1 cellular context compared by ENCODE assay signal in the genomic region with DNA sequence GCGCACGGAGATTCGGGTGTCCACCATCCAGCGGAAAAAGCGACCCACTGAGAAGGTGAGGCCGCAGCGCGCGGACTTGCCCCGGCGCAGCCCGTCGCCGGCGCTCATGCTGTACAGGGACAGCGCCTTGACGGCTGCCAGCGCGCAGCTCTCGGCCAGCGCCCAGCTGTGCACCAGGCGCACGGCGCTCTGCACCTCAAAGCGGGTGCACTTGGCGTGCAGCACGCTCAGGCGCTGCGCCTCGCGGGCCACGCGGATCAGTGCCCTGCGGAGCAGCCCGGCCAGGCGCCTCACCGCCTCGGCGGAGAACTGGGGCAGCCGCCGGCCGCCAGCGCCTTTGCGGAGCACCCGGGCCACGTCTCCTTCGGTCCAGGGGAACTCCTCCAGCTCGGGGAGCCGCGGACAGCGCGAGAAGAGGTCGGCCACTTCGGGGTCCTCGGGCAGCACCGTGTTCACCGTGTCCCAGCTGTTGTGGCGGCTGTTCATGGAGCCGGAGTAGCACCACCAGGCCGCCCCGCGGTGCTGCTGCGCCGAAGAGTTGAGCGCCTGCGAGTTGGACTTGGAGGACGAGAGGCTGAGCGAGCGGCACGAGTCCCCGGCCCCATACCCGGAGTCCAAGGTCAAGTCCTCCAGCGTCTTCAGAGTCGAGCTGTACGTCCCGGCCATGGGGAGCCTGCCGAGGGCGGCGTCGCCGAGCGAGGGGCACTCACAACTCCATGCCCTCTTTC.
A peak's percentile ranks its signal among the peaks of the same experiment; 100 is the strongest.
TF ChIP-seq lines count a peak whose summit lies in the region.

No MANE protein-coding gene starts in this region.

TF ChIP-seq in GM12878, 131 proteins besides CTCF, POLR2A, EP300 and RAD21 (continued from another document):
- TF ChIP-seq DPF2 (IDR thresholded peaks at IDR 0.05): 0 out of 2 replicates have a peak, but pooled peaks have one; percentile 9
- TF ChIP-seq, protein P1, sequence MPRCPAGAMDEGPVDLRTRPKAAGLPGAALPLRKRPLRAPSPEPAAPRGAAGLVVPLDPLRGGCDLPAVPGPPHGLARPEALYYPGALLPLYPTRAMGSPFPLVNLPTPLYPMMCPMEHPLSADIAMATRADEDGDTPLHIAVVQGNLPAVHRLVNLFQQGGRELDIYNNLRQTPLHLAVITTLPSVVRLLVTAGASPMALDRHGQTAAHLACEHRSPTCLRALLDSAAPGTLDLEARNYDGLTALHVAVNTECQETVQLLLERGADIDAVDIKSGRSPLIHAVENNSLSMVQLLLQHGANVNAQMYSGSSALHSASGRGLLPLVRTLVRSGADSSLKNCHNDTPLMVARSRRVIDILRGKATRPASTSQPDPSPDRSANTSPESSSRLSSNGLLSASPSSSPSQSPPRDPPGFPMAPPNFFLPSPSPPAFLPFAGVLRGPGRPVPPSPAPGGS (IDR thresholded peaks at IDR 0.05; ENCODE audit: borderline replicate concordance, insufficient read depth, low read depth, low read length, poor library complexity, severe bottlenecking): no peak
